19 cellular contexts compared by ENCODE assay signal in genomic region chr2:66872926-66873714, GRCh38.
DNase-seq lines count a peak whose midpoint lies in the region; ATAC-seq and TF ChIP-seq lines count a peak whose summit lies in the region.
"Had no signal": no experiment of that assay in that cellular context is flagged by ENCODE, and none has a peak within 500 bp of the region (broad histone marks: within the 10 kb centered on the region; RNA-seq: fewer than 3 reads in every experiment).

No MANE protein-coding gene starts in this region.

- DNase-seq in H4 (ENCODE audit: low spot score) (peak; percentile 65), NCI-H69 (lab: John Stamatoyannopoulos, UW) (peak; percentile 76), fibroblast of mammary gland (ENCODE audit: low read depth) (peak; percentile 12), renal cortical epithelial cell (ENCODE audit: low read depth) (peak; percentile 57), foreskin keratinocyte (no peak), NCI-H2029 (lab: John Stamatoyannopoulos, UW) (no peak)
- DNase-seq: activated CD4-positive, alpha-beta memory T cell treated with anti-CD3 and anti-CD28 coated beads, Interleukin-2, amount 10 ng/mL, durations not matched to agents 7 days and 5 days; activated naive CD4-positive, alpha-beta T cell treated with anti-CD3 and anti-CD28 coated beads, Interleukin-2, amount 10 ng/mL, durations not matched to agents 7 days and 5 days; activated T-cell treated with anti-CD3 and anti-CD28 coated beads, Interleukin-2, amount 50 U/mL, for 24 hours; DMS153; naive thymus-derived CD4-positive, alpha-beta T cell; NCI-H1694; NCI-H510A treated with DMSO at 0.1 percent for 48 hours; SIG-M5; T-helper 17 cell; WERI-Rb-1 had no signal

- H3K4me1 ChIP-seq in foreskin keratinocyte = peaks cover 10% of the 10 kb centered on the region

- no peak overlapping the region for H3K4me3 ChIP-seq in fibroblast of mammary gland (ENCODE audit: control insufficient read depth, low read depth, low read length)
- H3K4me3 ChIP-seq: BLaER1 treated with 17β-estradiol and CSF1 and Interleukin-3, amounts not matched to agents 10 nM and 100 nM; thoracic aorta had no signal

- TF ChIP-seq CTCF in fibroblast of mammary gland (conservative IDR thresholded peaks at IDR 0.05; ENCODE audit: control insufficient read depth, insufficient read depth, low read depth, low read length) = no peak
- no peak for TF ChIP-seq CTCF in foreskin keratinocyte (conservative IDR thresholded peaks at IDR 0.05)

- ATAC-seq in HG03439 (IDR thresholded peaks at IDR 0.05; ENCODE audit: unreplicated experiment) (no peak), foreskin keratinocyte (no peak)
- ATAC-seq: naive thymus-derived CD4-positive, alpha-beta T cell; T-helper 17 cell had no signal

- no peaks in the 10 kb centered on the region for H3K27me3 ChIP-seq in foreskin keratinocyte
- H3K27me3 ChIP-seq: BLaER1 treated with 17β-estradiol and CSF1 and Interleukin-3, amounts not matched to agents 10 nM and 100 nM had no signal

- no peak overlapping the region for H3K27ac ChIP-seq in foreskin keratinocyte
- H3K27ac ChIP-seq: BLaER1 treated with 17β-estradiol and CSF1 and Interleukin-3, amounts not matched to agents 10 nM and 100 nM; thoracic aorta; WERI-Rb-1 had no signal

Comparison
In these comparisons a context has a peak if more than half of its experiments do, and no peak if none do; other contexts are left out.
1. DNase-seq: peak in H4 (single experiment), NCI-H69 (single experiment), fibroblast of mammary gland (single experiment) and renal cortical epithelial cell (single experiment); none in foreskin keratinocyte (0 of 2) and NCI-H2029 (single experiment).